ENCODE assay signal across 22 cellular contexts in genomic region chr3:126376464-126376863, GRCh38. TPM values are rescaled to one million over a fixed set of nuclear protein-coding genes. Genes with fewer than 3 reads are reported as not detected.
DNase-seq lines count a peak whose midpoint lies in the region; ATAC-seq and TF ChIP-seq lines count a peak whose summit lies in the region.
"Had no signal": no experiment of that assay in that cellular context is flagged by ENCODE, and none has a peak within 500 bp of the region (broad histone marks: within the 10 kb centered on the region; RNA-seq: fewer than 3 reads in every experiment).

No MANE protein-coding gene starts in this region.

- H3K23ac ChIP-seq in neuronal stem cell (ENCODE audit: low read depth, low read length, poor library complexity): no peak overlapping the region

- H3K4me1 ChIP-seq in neuronal stem cell (ENCODE audit: control insufficient read depth in 2 of 2, insufficient read depth in 1 of 2, low read depth in 1 of 2, low read length in 2 of 2): peaks cover 0 to 4% of the 10 kb centered on the region in 2 donors
- H3K4me1 ChIP-seq in CD4-positive, alpha-beta memory T cell (ENCODE audit: insufficient read depth, low read length): no peaks in the 10 kb centered on the region
- H3K4me1 ChIP-seq: BE2C had no signal

- H3K4me2 ChIP-seq in neuronal stem cell (ENCODE audit: insufficient read depth, low read length, poor library complexity, severe bottlenecking): no peak overlapping the region

- H3K79me1 ChIP-seq in neuronal stem cell (ENCODE audit: low read depth, low read length): no peaks in the 10 kb centered on the region

- no peak overlapping the region for H2BK12ac ChIP-seq in neuronal stem cell (ENCODE audit: low read length)

- intact Hi-C loops in dorsolateral prefrontal cortex (cut with DNase I): no loop called here
- intact Hi-C loops in CD4-positive, alpha-beta memory T cell (cut with micrococcal nuclease): no loop called here

- peak overlapping the region; percentile 45 for H2AFZ ChIP-seq in neuronal stem cell (ENCODE audit: low read length)

- H3K27ac ChIP-seq in dorsolateral prefrontal cortex (peak overlapping the region in 30 of 59 donors; percentile 8 to 73 (median 52)), neuronal stem cell (replicated peaks; ENCODE audit: low read length) (no peak overlapping the region)
- no peak overlapping the region for H3K27ac ChIP-seq in CD4-positive, alpha-beta memory T cell (ENCODE audit: low read depth, low read length)
- H3K27ac ChIP-seq: 22Rv1 had no signal

- CTCF ChIA-PET in CD4-positive, alpha-beta memory T cell (lab: Charles Lee; ENCODE audit: partially characterized antibody): no interaction called here

- H3K36me3 ChIP-seq in neuronal stem cell (replicated peaks in 1 of 2; ENCODE audit: control insufficient read depth in 2 of 2, insufficient read depth in 2 of 2, low read length in 2 of 2): no peaks in the 10 kb centered on the region
- no peaks in the 10 kb centered on the region for H3K36me3 ChIP-seq in CD4-positive, alpha-beta memory T cell (ENCODE audit: insufficient read depth, low read length)
- H3K36me3 ChIP-seq: BE2C had no signal

- no peak overlapping the region for H2BK15ac ChIP-seq in neuronal stem cell (ENCODE audit: low read length)

- no peaks in the 10 kb centered on the region for H3K36me3 Mint-ChIP-seq in CD4-positive, alpha-beta memory T cell

- no peak overlapping the region for H2BK5ac ChIP-seq in neuronal stem cell (ENCODE audit: low read length)

- no peak for ATAC-seq in GM19324 (IDR thresholded peaks at IDR 0.05; ENCODE audit: low FRiP score, unreplicated experiment)
- ATAC-seq: GM12878, Panc1 had no signal

- peak in 1 of 56 donors; percentile 13 for TF ChIP-seq CTCF in dorsolateral prefrontal cortex (IDR thresholded peaks at IDR 0.05 in 54 of 56, conservative IDR thresholded peaks at IDR 0.05 in 2 of 56; ENCODE audit: low read depth in 1 of 56, partially characterized antibody in 56 of 56)

- H4K8ac ChIP-seq in neuronal stem cell (ENCODE audit: low read depth, low read length): no peak overlapping the region

- no peak overlapping the region for H3K18ac ChIP-seq in neuronal stem cell (ENCODE audit: low read length)

- no CpG with 5 or more reads among the region's 2 CpGs for WGBS in neuronal stem cell (ENCODE audit: extremely low coverage in 2 of 2, insufficient read length in 2 of 2, insufficient replicate concordance in 1 of 2), 2 donors

- H2BK120ac ChIP-seq in neuronal stem cell (ENCODE audit: low read depth, low read length): no peak overlapping the region

- H3K27me3 Mint-ChIP-seq in CD4-positive, alpha-beta memory T cell: peaks cover 12 to 13% of the 10 kb centered on the region in 2 donors

- H2AK5ac ChIP-seq in neuronal stem cell (ENCODE audit: low read depth, low read length): no peak overlapping the region

- POLR2A ChIA-PET in CD4-positive, alpha-beta memory T cell (lab: Charles Lee; ENCODE audit: partially characterized antibody): no interaction called here

- no peaks in the 10 kb centered on the region for H3K27me3 ChIP-seq in dorsolateral prefrontal cortex
- H3K27me3 ChIP-seq in neuronal stem cell (ENCODE audit: control insufficient read depth in 3 of 3, insufficient read depth in 3 of 3, low read depth in 1 of 3, low read length in 3 of 3): peaks cover 0 to 21% (median 0%) of the 10 kb centered on the region in 3 experiments
- H3K27me3 ChIP-seq in CD4-positive, alpha-beta memory T cell (ENCODE audit: insufficient read depth, low read length): no peaks in the 10 kb centered on the region
- H3K27me3 ChIP-seq: BE2C had no signal

- peaks cover 0 to 2% of the 10 kb centered on the region in 2 donors for H3K9me3 ChIP-seq in neuronal stem cell (replicated peaks in 1 of 2; ENCODE audit: control insufficient read depth in 2 of 2, insufficient read depth in 1 of 2, low read depth in 1 of 2, low read length in 2 of 2)
- no peaks in the 10 kb centered on the region for H3K9me3 ChIP-seq in CD4-positive, alpha-beta memory T cell (ENCODE audit: control insufficient read depth in 1 of 2, low read length in 2 of 2)
- H3K9me3 ChIP-seq: BE2C had no signal

- DNase-seq in activated CD4-positive, CD25-positive, alpha-beta regulatory T cell treated with anti-CD3 and anti-CD28 coated beads, Interleukin-2, amount 50 U/mL, for 72 hours: peak; percentile 13
- no peak for DNase-seq in activated CD4-positive, CD25-positive, alpha-beta regulatory T cell (lab: John Stamatoyannopoulos, UW)
- DNase-seq in dorsolateral prefrontal cortex (peak in 1 of 10 donors; percentile 30), neuronal stem cell (ENCODE audit: low spot score) (no peak), NOMO-1 (lab: John Stamatoyannopoulos, UW; ENCODE audit: unreplicated experiment in 2 of 2) (no peak), ureter (ENCODE audit: low spot score) (no peak)
- no peak for DNase-seq in CD4-positive, alpha-beta memory T cell
- DNase-seq: BE2C; CD8-positive, alpha-beta memory T cell; DND-41; GDM1; GOT3; MV-4-11; NCI-H1436; NCI-H2029 treated with DMSO at 0.1 percent for 48 hours; NCI-H510A; NCI-H82 had no signal

- H3K9me3 Mint-ChIP-seq in CD4-positive, alpha-beta memory T cell: no peaks in the 10 kb centered on the region
- H3K9me3 Mint-ChIP-seq: CD8-positive, alpha-beta memory T cell had no signal

- H3K14ac ChIP-seq in neuronal stem cell (ENCODE audit: low read length): no peak overlapping the region

- no peak overlapping the region for H3K9ac ChIP-seq in neuronal stem cell (ENCODE audit: low read depth, low read length, poor library complexity)

- H3K4me3 ChIP-seq in dorsolateral prefrontal cortex (peak overlapping the region in 1 of 59 donors; percentile 16), neuronal stem cell (ENCODE audit: low read length in 2 of 2) (no peak overlapping the region)
- no peak overlapping the region for H3K4me3 ChIP-seq in CD4-positive, alpha-beta memory T cell (ENCODE audit: low read length in 2 of 2)
- H3K4me3 ChIP-seq: GM12878 had no signal

- H3K27ac Mint-ChIP-seq in CD4-positive, alpha-beta memory T cell: no peak overlapping the region
- H3K27ac Mint-ChIP-seq: CD8-positive, alpha-beta memory T cell had no signal

- no peak overlapping the region for H3K4ac ChIP-seq in neuronal stem cell (ENCODE audit: low read length)

- H3K4me3 Mint-ChIP-seq in CD4-positive, alpha-beta memory T cell: no peak overlapping the region
- H3K4me3 Mint-ChIP-seq: CD8-positive, alpha-beta memory T cell had no signal

- no peaks in the 10 kb centered on the region for H3K4me1 Mint-ChIP-seq in CD4-positive, alpha-beta memory T cell
- H3K4me1 Mint-ChIP-seq: CD8-positive, alpha-beta memory T cell had no signal

- no peak overlapping the region for H4K91ac ChIP-seq in neuronal stem cell (ENCODE audit: low read depth, low read length, poor library complexity)

RNA-seq across cellular contexts. Expression of gene CFAP100, which starts 18.2 kb away (rescaled TPM):
- total RNA-seq in dorsolateral prefrontal cortex (1 to 10 TPM in 102 of 120 experiments, under 1 TPM in 11, not detected in 7; 0.29 to 7.9 (median 2.4) TPM), ureter (not detected)
- 3.9 TPM for polyA plus RNA-seq in neuronal stem cell (2013, experiment 1 of 2)
- 2.8 TPM for polyA plus RNA-seq in neuronal stem cell (2013, experiment 2 of 2)
- total RNA-seq in CD4-positive, alpha-beta memory T cell: not detected
- polyA plus RNA-seq in CD4-positive, alpha-beta memory T cell: not detected
- total RNA-seq: CD8-positive, alpha-beta memory T cell; GM12878; Right ventricle myocardium superior had no signal
- polyA plus RNA-seq: CD8-positive, alpha-beta memory T cell had no signal

RNA-seq across cellular contexts. Expression of gene KLF15, which starts 19.3 kb away (rescaled TPM):
- 100 to 1,000 TPM in 5 of 120 experiments, 10 to 100 TPM in 115; 11.7 to 112 (median 39.5) TPM for total RNA-seq in dorsolateral prefrontal cortex
- 6.0 TPM for polyA plus RNA-seq in neuronal stem cell (2013, experiment 1 of 2)
- polyA plus RNA-seq in neuronal stem cell (2013, experiment 2 of 2): 5.6 TPM
- total RNA-seq in CD4-positive, alpha-beta memory T cell: under 1 TPM; 0.67 to 0.72 TPM
- not detected for polyA plus RNA-seq in CD4-positive, alpha-beta memory T cell
- total RNA-seq in ureter: 18.9 TPM
- polyA plus RNA-seq: CD8-positive, alpha-beta memory T cell; GM12878 had no signal

Comparison
In these comparisons a context has a peak if more than half of its experiments do, and no peak if none do; other contexts are left out.
1. H3K27ac ChIP-seq: peak in dorsolateral prefrontal cortex (30 of 59); none in neuronal stem cell (single experiment) and CD4-positive, alpha-beta memory T cell (single experiment).
2. RNA of gene KLF15, which starts 19.3 kb away (total RNA-seq): 11.7 to 112 TPM in dorsolateral prefrontal cortex and 18.9 TPM in ureter (single experiment); 0.67 to 0.72 TPM in CD4-positive, alpha-beta memory T cell; every median in the first group is over 4 times any median in the second.